In the genomic region with DNA sequence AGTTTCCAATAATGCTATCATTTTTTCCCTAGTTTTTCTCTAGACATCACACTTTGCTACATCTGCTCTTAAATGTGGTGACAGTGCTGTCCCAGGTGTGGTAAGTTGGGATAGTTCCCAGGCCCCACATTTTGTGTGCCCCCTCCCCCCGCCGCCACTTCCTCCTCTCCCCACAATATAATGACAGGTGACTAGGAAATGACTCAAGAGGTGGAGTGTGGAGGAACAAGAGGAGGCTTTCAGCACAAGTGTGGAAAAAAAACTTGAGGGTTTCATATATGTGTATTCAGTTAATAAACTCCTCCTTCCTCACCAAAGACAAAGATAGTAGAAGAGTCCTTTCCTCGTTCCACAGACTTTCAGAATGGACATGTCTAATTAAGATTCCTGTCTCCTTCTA, we compare ENCODE assay signal across 26 cellular contexts. TPM values are rescaled to one million over a fixed set of nuclear protein-coding genes. Genes with fewer than 3 reads are reported as not detected.
A peak's percentile ranks its signal among the peaks of the same experiment; 100 is the strongest.
DNase-seq lines count a peak whose midpoint lies in the region; ATAC-seq and TF ChIP-seq lines count a peak whose summit lies in the region.
"Had no signal": no experiment of that assay in that cellular context is flagged by ENCODE, and none has a peak within 500 bp of the region (broad histone marks: within the 10 kb centered on the region; RNA-seq: fewer than 3 reads in every experiment).

No MANE protein-coding gene starts in this region.

- H4K20me1 ChIP-seq in MM.1S (ENCODE audit: insufficient read depth, low read length), result no peaks in the 10 kb centered on the region

- H3K9me3 ChIP-seq in MM.1S (replicated peaks; ENCODE audit: insufficient read depth, low read length), result no peaks in the 10 kb centered on the region
- H3K9me3 ChIP-seq in ovary, result no peaks in the 10 kb centered on the region
- H3K9me3 ChIP-seq: Caco-2, colonic mucosa, psoas muscle, SK-N-SH, upper lobe of right lung had no signal

- H3F3A ChIP-seq in MM.1S (ENCODE audit: insufficient read depth, low read length), result peaks cover 26% of the 10 kb centered on the region

- peak overlapping the region; percentile 28; the same call in 1 of the 2 replicates for H2AFZ ChIP-seq in MM.1S (ENCODE audit: low read length)

- H3K27ac ChIP-seq in MM.1S (ENCODE audit: low read length) (peak overlapping the region; percentile 67), ovary (no peak overlapping the region)
- H3K27ac ChIP-seq: brain microvascular endothelial cell, colonic mucosa, psoas muscle, upper lobe of right lung had no signal

- DNase-seq in COLO829 (ENCODE audit: low spot score), result peak; percentile 59
- DNase-seq in DMS53 treated with DMSO at 0.1 percent for 48 hours (lab: John Stamatoyannopoulos, UW; ENCODE audit: unreplicated experiment), result peak; percentile 21
- DNase-seq in MM.1S, result peak; percentile 18
- peak; percentile 32 for DNase-seq in epithelial cell of esophagus (ENCODE audit: low read depth)
- no peak for DNase-seq in ovary
- no peak for DNase-seq in dermis blood vessel endothelial cell
- no peak for DNase-seq in HCEC 1CT
- DNase-seq: activated CD8-positive, alpha-beta memory T cell treated with anti-CD3 and anti-CD28 coated beads for 24 hours; activated T-cell treated with anti-CD3 and anti-CD28 coated beads, Interleukin-2, amount 50 U/mL, for 4 hours; brain microvascular endothelial cell; Caco-2; colonic mucosa; head of caudate nucleus; HFFc6; left ventricle myocardium superior; NCI-H187 treated with DMSO at 0.1 percent for 48 hours; NCI-H345; NCI-H82; psoas muscle; SK-N-SH; stimulated activated CD4-positive, alpha-beta T cell treated with anti-CD3 and anti-CD28 coated beads, Interleukin-4, amount 100 ng/mL, for 24 hours; upper lobe of right lung had no signal

- H3K9me2 ChIP-seq in MM.1S (replicated peaks; ENCODE audit: insufficient read depth, low read length), result no peaks in the 10 kb centered on the region
- H3K9me2 ChIP-seq: SK-N-SH had no signal

- H3K4me2 ChIP-seq in MM.1S (ENCODE audit: low read depth, low read length), result peak overlapping the region; percentile 49
- H3K4me2 ChIP-seq: SK-N-SH had no signal

- TF ChIP-seq EP300 in ovary (IDR thresholded peaks at IDR 0.05), result no peak

- TF ChIP-seq POLR2A in ovary (IDR thresholded peaks at IDR 0.05), result no peak

- WGBS in ovary, 3 donors, result 80 to 85% (median 82%) methylated on average over 3 of the region's 3 CpGs

- no peaks in the 10 kb centered on the region for H3K79me2 ChIP-seq in MM.1S (ENCODE audit: low read length)

- intact Hi-C loops in ovary (cut with DNase I), result no loop called here

- H3K36me3 ChIP-seq in MM.1S (replicated peaks; ENCODE audit: insufficient read depth, low read length) (no peaks in the 10 kb centered on the region), ovary (no peaks in the 10 kb centered on the region)
- H3K36me3 ChIP-seq: brain microvascular endothelial cell, colonic mucosa, upper lobe of right lung had no signal

- TF ChIP-seq CTCF in MM.1S (IDR thresholded peaks at IDR 0.05; ENCODE audit: low read length), result no peak
- no peak for TF ChIP-seq CTCF in epithelial cell of esophagus (IDR thresholded peaks at IDR 0.05; ENCODE audit: insufficient read depth, low read depth, low read length, missing control alignments)
- TF ChIP-seq CTCF in ovary (IDR thresholded peaks at IDR 0.05), result no peak

- peak overlapping the region; percentile 15; the same call in 1 of the 2 replicates for H3K9ac ChIP-seq in MM.1S (ENCODE audit: low read length)
- H3K9ac ChIP-seq: SK-N-SH had no signal

- H3K4me1 ChIP-seq in MM.1S (ENCODE audit: low read length), result peaks cover 50% of the 10 kb centered on the region
- H3K4me1 ChIP-seq in ovary (ENCODE audit: insufficient read depth), result no peaks in the 10 kb centered on the region
- H3K4me1 ChIP-seq: colonic mucosa, psoas muscle, upper lobe of right lung had no signal

- H3K4me3 ChIP-seq in MM.1S (ENCODE audit: low read length), result 0 out of 2 replicates have a peak overlapping the region, but pooled peaks have one; percentile 5
- no peak overlapping the region for H3K4me3 ChIP-seq in epithelial cell of esophagus (ENCODE audit: low read length)
- no peak overlapping the region for H3K4me3 ChIP-seq in ovary
- H3K4me3 ChIP-seq: colonic mucosa, psoas muscle, upper lobe of right lung had no signal

- ATAC-seq in HG03139 (IDR thresholded peaks at IDR 0.05; ENCODE audit: unreplicated experiment), result no peak
- ATAC-seq: left ventricle myocardium superior, psoas muscle, upper lobe of right lung had no signal

- H3K27me3 ChIP-seq in MM.1S (replicated peaks; ENCODE audit: insufficient read depth, low read length) (no peaks in the 10 kb centered on the region), ovary (no peaks in the 10 kb centered on the region)
- H3K27me3 ChIP-seq: brain microvascular endothelial cell, colonic mucosa, upper lobe of right lung had no signal

RNA-seq across cellular contexts. Expression of gene IL21, which starts 18.3 kb away (rescaled TPM):
- total RNA-seq in ovary (under 1 TPM in 1 of 7 donors, not detected in 6; 0.31 TPM), dermis blood vessel endothelial cell (not detected in 2 replicates)
- polyA plus RNA-seq in ovary, result not detected
- total RNA-seq: Caco-2, colonic mucosa, HFFc6, left ventricle myocardium superior, neural crest cell, psoas muscle, skeletal muscle tissue, upper lobe of right lung had no signal
- polyA plus RNA-seq: IgD-negative memory B cell, SK-N-SH had no signal

Comparison
In these comparisons a context has a peak if more than half of its experiments do, and no peak if none do; other contexts are left out.
1. DNase-seq: peak in COLO829 (single experiment), DMS53 treated with DMSO at 0.1 percent for 48 hours (single experiment), MM.1S (single experiment) and epithelial cell of esophagus (single experiment); none in ovary (0 of 5), dermis blood vessel endothelial cell (single experiment) and HCEC 1CT (single experiment).